11 cellular contexts compared by ENCODE assay signal in the genomic region with DNA sequence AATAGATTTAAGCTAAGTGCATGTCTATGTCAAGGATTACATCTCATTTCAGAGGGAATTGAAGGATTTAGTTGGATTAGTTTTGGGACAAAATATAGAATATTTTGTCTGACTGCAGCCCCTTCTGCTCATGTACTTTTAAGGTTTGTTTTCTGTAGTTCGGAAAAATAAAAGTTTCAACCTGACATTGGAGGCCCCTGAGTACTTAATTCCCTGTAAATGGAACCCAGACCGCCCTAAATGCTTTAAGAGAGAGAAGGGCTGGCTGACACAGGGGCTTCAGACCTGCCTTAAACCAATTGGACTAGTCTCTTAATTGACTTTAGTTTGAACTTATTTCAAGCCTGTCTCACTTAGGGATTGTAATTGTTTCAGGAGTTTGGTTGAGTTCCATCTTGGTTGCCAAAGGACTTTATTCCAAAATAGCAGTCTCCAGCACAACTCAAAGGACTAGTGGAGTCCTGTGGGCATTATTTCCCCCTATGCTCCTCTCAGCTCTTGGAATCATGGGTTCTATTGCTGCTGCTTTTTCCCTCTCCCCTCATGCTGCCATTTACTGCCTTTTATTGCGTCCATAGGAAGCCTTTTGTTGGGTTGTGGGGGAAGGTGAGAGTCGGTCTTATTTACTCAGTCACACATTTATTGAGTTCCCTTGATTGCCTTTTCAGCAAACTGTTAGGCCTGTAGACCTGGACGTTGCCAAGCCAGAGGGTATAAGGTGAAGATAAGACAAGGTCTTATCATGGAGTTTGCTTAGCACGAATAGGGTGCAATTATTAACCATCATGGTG. TPM values are rescaled to one million over a fixed set of nuclear protein-coding genes. Genes with fewer than 3 reads are reported as not detected.
DNase-seq lines count a peak whose midpoint lies in the region; ATAC-seq and TF ChIP-seq lines count a peak whose summit lies in the region.
"Had no signal": no experiment of that assay in that cellular context is flagged by ENCODE, and none has a peak within 500 bp of the region (broad histone marks: within the 10 kb centered on the region; RNA-seq: fewer than 3 reads in every experiment).

No MANE protein-coding gene starts in this region.

- BruUV-seq in OCI-LY7 (replicated peaks; lab: Mats Ljungman, UMichigan) = no TSS peak

- H2AFZ ChIP-seq in OCI-LY7 (ENCODE audit: low read length) = no peak overlapping the region

- H3K36me3 ChIP-seq in left ventricle myocardium inferior (peaks cover 42% of the 10 kb centered on the region), OCI-LY7 (ENCODE audit: insufficient read depth, low read length) (peaks cover 62% of the 10 kb centered on the region)

- H3K4me3 ChIP-seq in left ventricle myocardium inferior (no peak overlapping the region), OCI-LY7 (ENCODE audit: low read depth, low read length, poor library complexity, severe bottlenecking) (no peak overlapping the region), right cardiac atrium (ENCODE audit: low read length) (no peak overlapping the region)

- CTCF ChIA-PET in OCI-LY7 (lab: Charles Lee; ENCODE audit: unreplicated experiment) = interaction anchor here (1.2 to 2.1 kb wide), 2 partner anchors 35 to 97 kb away, joined by 3 to 14 read pairs; no protein-coding TSS in a partner anchor

- DNase-seq in Right ventricle myocardium superior (no peak), left ventricle myocardium inferior (no peak), OCI-LY7 (ENCODE audit: low spot score) (no peak), right cardiac atrium (no peak), type B pancreatic cell (ENCODE audit: extremely low spot score, unreplicated experiment) (no peak), dermis blood vessel endothelial cell (no peak)
- no peak for DNase-seq in NK-92 treated with Interleukin-12 subunit alpha and Interleukin-12 subunit beta, amount 100 ng/mL, for 24 hours (lab: John Stamatoyannopoulos, UW)
- DNase-seq: DND-41; left cardiac atrium; stimulated activated CD4-positive, alpha-beta T cell treated with anti-CD3 and anti-CD28 coated beads, Interleukin-15, amount 100 ng/mL, for 24 hours had no signal

- peaks cover 13% of the 10 kb centered on the region for H3K27me3 Mint-ChIP-seq in type B pancreatic cell

- no peak overlapping the region for H3K4me2 ChIP-seq in OCI-LY7 (ENCODE audit: low read length)

- ATAC-seq in Right ventricle myocardium superior (ENCODE audit: poor library complexity) (peak; percentile 23), right cardiac atrium (peak; percentile 1 to 2), HG03097 (IDR thresholded peaks at IDR 0.05; ENCODE audit: low FRiP score, unreplicated experiment) (no peak)

- no peaks in the 10 kb centered on the region for H3K4me1 Mint-ChIP-seq in type B pancreatic cell (ENCODE audit: unreplicated experiment)

- H3K27ac ChIP-seq in left ventricle myocardium inferior (replicated peaks) (no peak overlapping the region), OCI-LY7 (ENCODE audit: low read depth, low read length, poor library complexity, severe bottlenecking) (peak overlapping the region; percentile 55), right cardiac atrium (ENCODE audit: low read length) (no peak overlapping the region)

- TF ChIP-seq CTCF in left ventricle myocardium inferior (IDR thresholded peaks at IDR 0.05; ENCODE audit: borderline replicate concordance) = no peak
- no peak for TF ChIP-seq CTCF in OCI-LY7 (conservative IDR thresholded peaks at IDR 0.05; ENCODE audit: low read length)
- TF ChIP-seq CTCF in type B pancreatic cell (conservative IDR thresholded peaks at IDR 0.05) = no peak

- H3K36me3 Mint-ChIP-seq in type B pancreatic cell = peaks cover 27% of the 10 kb centered on the region

- H3K27ac Mint-ChIP-seq in type B pancreatic cell = peak overlapping the region; percentile 60

- H3K27me3 ChIP-seq in left ventricle myocardium inferior (ENCODE audit: low read depth) (no peaks in the 10 kb centered on the region), right cardiac atrium (ENCODE audit: control insufficient read depth, insufficient read depth) (no peaks in the 10 kb centered on the region)

- WGBS in right cardiac atrium = 54% methylated on average over 6 of the region's 6 CpGs

- no peaks in the 10 kb centered on the region for H3K9me2 ChIP-seq in OCI-LY7 (ENCODE audit: insufficient read depth, low read length)

- H3K4me1 ChIP-seq in left ventricle myocardium inferior (peaks cover 48% of the 10 kb centered on the region), OCI-LY7 (ENCODE audit: insufficient read depth, low read length, poor library complexity, severe bottlenecking) (peaks cover 35% of the 10 kb centered on the region), right cardiac atrium (ENCODE audit: control insufficient read depth, insufficient read depth, low read length) (no peaks in the 10 kb centered on the region)

- peaks cover 23% of the 10 kb centered on the region; the same call in 1 of the 2 replicates for H3K79me2 ChIP-seq in OCI-LY7 (ENCODE audit: insufficient read depth, low read depth, low read length)

- H4K20me1 ChIP-seq in OCI-LY7 (ENCODE audit: insufficient read depth, low read length) = no peaks in the 10 kb centered on the region; the same call in 1 of the 2 replicates

- no peaks in the 10 kb centered on the region for H3K9me3 Mint-ChIP-seq in type B pancreatic cell

- intact Hi-C loops in Right ventricle myocardium superior (cut with DNase I) (loop anchor here (5.0 kb wide), 1 partner anchor 96 kb away; no protein-coding TSS in a partner anchor), left ventricle myocardium inferior (cut with micrococcal nuclease) (loop anchor here (5.0 kb wide), 1 partner anchor 96 kb away; no protein-coding TSS in a partner anchor), OCI-LY7 (cut with micrococcal nuclease; ENCODE audit: unreplicated experiment) (no loop called here), right cardiac atrium (cut with DNase I) (loop anchor here in 3 of 4 donors (5.0 to 10.0 kb wide), 2 partner anchors 96 to 98 kb away; no protein-coding TSS in a partner anchor)

- no peaks in the 10 kb centered on the region for H3K9me3 ChIP-seq in left ventricle myocardium inferior (replicated peaks)
- no peaks in the 10 kb centered on the region for H3K9me3 ChIP-seq in OCI-LY7 (ENCODE audit: low read length)
- no peaks in the 10 kb centered on the region for H3K9me3 ChIP-seq in right cardiac atrium (ENCODE audit: control insufficient read depth, low read length)

- POLR2A ChIA-PET in OCI-LY7 (lab: Charles Lee) = interaction anchor here (0.7 to 3.9 kb wide), 7 partner anchors 9 to 125 kb away, joined by 3 to 47 read pairs (median 7); a partner anchor contains a TSS

- H3K4me3 Mint-ChIP-seq in type B pancreatic cell = peak overlapping the region; percentile 30

RNA-seq across cellular contexts. Expression of a gene that starts 14.5 kb away (rescaled TPM):
- total RNA-seq in Right ventricle myocardium superior (62.6 TPM), left ventricle myocardium inferior (63.4 TPM), OCI-LY7 (2022) (326 and 361 TPM in 2 replicates), right cardiac atrium (100 to 1,000 TPM in 1 of 4 donors, 10 to 100 TPM in 3; 82.6 to 100 (median 86.9) TPM), type B pancreatic cell (ENCODE audit: low replicate concordance) (212 and 241 TPM in 2 replicates), dermis blood vessel endothelial cell (60.2 and 86.7 TPM in 2 replicates)
- total RNA-seq in OCI-LY7 (2014; rRNA removed; shearing (Covaris generic)) = 236 and 237 TPM in 2 replicates
- polyA plus RNA-seq in right cardiac atrium = 73.1 TPM

RNA-seq across cellular contexts. Expression of a gene that starts 26.5 kb away (rescaled TPM):
- total RNA-seq in Right ventricle myocardium superior = 1.2 TPM
- 1.8 TPM for total RNA-seq in left ventricle myocardium inferior
- total RNA-seq in OCI-LY7 (2014; rRNA removed; shearing (Covaris generic)) = 60.3 and 78.3 TPM in 2 replicates
- 55.0 and 65.4 TPM in 2 replicates for total RNA-seq in OCI-LY7 (2022)
- 1 to 10 TPM; 1.3 to 2.3 (median 1.8) TPM for total RNA-seq in right cardiac atrium
- 1.2 TPM for polyA plus RNA-seq in right cardiac atrium
- total RNA-seq in type B pancreatic cell (ENCODE audit: low replicate concordance) = 0.52 and 2.5 TPM in 2 replicates
- not detected in 2 replicates for total RNA-seq in dermis blood vessel endothelial cell

RNA-seq across cellular contexts. Expression of a gene that starts 30.0 kb away (rescaled TPM):
- total RNA-seq in Right ventricle myocardium superior (16.3 TPM), left ventricle myocardium inferior (15.8 TPM), OCI-LY7 (2022) (140 TPM in 2 replicates), right cardiac atrium (10 to 100 TPM; 16.2 to 26.6 (median 17.3) TPM), type B pancreatic cell (ENCODE audit: low replicate concordance) (1.5 and 2.0 TPM in 2 replicates), dermis blood vessel endothelial cell (1.2 and 1.7 TPM in 2 replicates)
- 175 and 207 TPM in 2 replicates for total RNA-seq in OCI-LY7 (2014; rRNA removed; shearing (Covaris generic))
- polyA plus RNA-seq in right cardiac atrium = 20.9 TPM

RNA-seq across cellular contexts. Expression of a gene that starts 42.1 kb away (rescaled TPM):
- 10.4 TPM for total RNA-seq in Right ventricle myocardium superior
- total RNA-seq in left ventricle myocardium inferior = 9.1 TPM
- 85.1 and 98.0 TPM in 2 replicates for total RNA-seq in OCI-LY7 (2014; rRNA removed; shearing (Covaris generic))
- total RNA-seq in OCI-LY7 (2022) = 77.0 and 78.5 TPM in 2 replicates
- total RNA-seq in right cardiac atrium = 10 to 100 TPM in 3 of 4 donors, 1 to 10 TPM in 1; 8.5 to 15.7 (median 12.4) TPM
- 6.0 TPM for polyA plus RNA-seq in right cardiac atrium
- 0.43 and 0.80 TPM in 2 replicates for total RNA-seq in type B pancreatic cell (ENCODE audit: low replicate concordance)
- 1.0 and 2.9 TPM in 2 replicates for total RNA-seq in dermis blood vessel endothelial cell

Comparison
In these comparisons a context has a peak if more than half of its experiments do, and no peak if none do; other contexts are left out.
1. RNA of a gene that starts 26.5 kb away (total RNA-seq): 55.0 to 78.3 TPM in OCI-LY7; 0.52 to 2.5 TPM in type B pancreatic cell, 1.3 to 2.3 TPM in right cardiac atrium, 1.8 TPM in left ventricle myocardium inferior (single experiment), 1.2 TPM in Right ventricle myocardium superior (single experiment) and not detected in dermis blood vessel endothelial cell; every median in the first group is over 10 times any median in the second.